ENCODE assay signal across 9 cellular contexts in genomic region chr5:151659001-151659754, GRCh38. TPM values are rescaled to one million over a fixed set of nuclear protein-coding genes. Genes with fewer than 3 reads are reported as not detected.
A peak's percentile ranks its signal among the peaks of the same experiment; 100 is the strongest.
DNase-seq lines count a peak whose midpoint lies in the region; ATAC-seq, FAIRE-seq and TF ChIP-seq lines count a peak whose summit lies in the region.
"Had no signal": no experiment of that assay in that cellular context is flagged by ENCODE, and none has a peak within 500 bp of the region (broad histone marks: within the 10 kb centered on the region; RNA-seq: fewer than 3 reads in every experiment).

No MANE protein-coding gene starts in this region.

- H3K36me3 Mint-ChIP-seq in naive thymus-derived CD8-positive, alpha-beta T cell = no peaks in the 10 kb centered on the region
- H3K36me3 Mint-ChIP-seq in stimulated activated memory B cell treated with anti-CD40 and anti-IgM and Interleukin-4, amounts not matched to agents 10 μg/mL and 1 μg/mL and 100 μg/mL, for 72 hours = no peaks in the 10 kb centered on the region

- no peaks in the 10 kb centered on the region for H4K20me1 ChIP-seq in OCI-LY7 (ENCODE audit: insufficient read depth, low read length)

- no TSS peak for BruUV-seq in OCI-LY7 (replicated peaks; lab: Mats Ljungman, UMichigan)

- peaks cover 0 to 7% (median 3%) of the 10 kb centered on the region in 5 donors for H3K27me3 Mint-ChIP-seq in naive thymus-derived CD8-positive, alpha-beta T cell
- peaks cover 8% of the 10 kb centered on the region for H3K27me3 Mint-ChIP-seq in stimulated activated memory B cell treated with anti-CD40 and anti-IgM and Interleukin-4, amounts not matched to agents 10 μg/mL and 1 μg/mL and 100 μg/mL, for 72 hours

- H3K4me1 ChIP-seq in OCI-LY7 (ENCODE audit: insufficient read depth, low read length, poor library complexity, severe bottlenecking) (peaks cover 12% of the 10 kb centered on the region), esophagus squamous epithelium (peaks cover 10 to 54% (median 10%) of the 10 kb centered on the region in 3 donors)

- peak; percentile 55 for ATAC-seq in GM21423 (IDR thresholded peaks at IDR 0.05; ENCODE audit: unreplicated experiment)
- ATAC-seq in naive thymus-derived CD8-positive, alpha-beta T cell = peak; percentile 95 to 99
- peak; percentile 87 for ATAC-seq in stimulated activated memory B cell treated with anti-CD40 and anti-IgM and Interleukin-4, amounts not matched to agents 10 μg/mL and 1 μg/mL and 100 μg/mL, for 72 hours

- no peak for FAIRE-seq in D721Med (lab: Jason Lieb, UNC)
- no peak for FAIRE-seq in HTR-8/SVneo (lab: Jason Lieb, UNC)
- FAIRE-seq: colon had no signal

- WGBS in esophagus squamous epithelium, 2 donors = 34 to 36% methylated on average over 5 to 7 of the region's 10 CpGs

- H3K9me3 Mint-ChIP-seq in naive thymus-derived CD8-positive, alpha-beta T cell = no peaks in the 10 kb centered on the region
- no peaks in the 10 kb centered on the region for H3K9me3 Mint-ChIP-seq in stimulated activated memory B cell treated with anti-CD40 and anti-IgM and Interleukin-4, amounts not matched to agents 10 μg/mL and 1 μg/mL and 100 μg/mL, for 72 hours

- H3K4me3 ChIP-seq in OCI-LY7 (ENCODE audit: low read depth, low read length, poor library complexity, severe bottlenecking) (no peak overlapping the region), esophagus squamous epithelium (no peak overlapping the region)

- no peaks in the 10 kb centered on the region for H3K27me3 ChIP-seq in esophagus squamous epithelium

- CTCF ChIA-PET in OCI-LY7 (lab: Charles Lee; ENCODE audit: unreplicated experiment) = interaction anchor here (0.9 to 1.3 kb wide), 2 partner anchors 58 to 78 kb away, joined by 3 read pairs; no protein-coding TSS in a partner anchor

- peak overlapping the region in 2 of 10 donors; percentile 18 to 32 for H3K27ac Mint-ChIP-seq in naive thymus-derived CD8-positive, alpha-beta T cell
- no peak overlapping the region for H3K27ac Mint-ChIP-seq in stimulated activated memory B cell treated with anti-CD40 and anti-IgM and Interleukin-4, amounts not matched to agents 10 μg/mL and 1 μg/mL and 100 μg/mL, for 72 hours

- intact Hi-C loops in OCI-LY7 (cut with micrococcal nuclease; ENCODE audit: unreplicated experiment) = loop anchor here (1.0 kb wide), 3 partner anchors 60 to 112 kb away; partner anchors contain the start of gene G3BP1
- intact Hi-C loops in esophagus squamous epithelium (cut with DNase I) = loop anchor here (10.0 kb wide), 1 partner anchor 134 kb away; no protein-coding TSS in a partner anchor

- TF ChIP-seq CTCF in D721Med (IDR thresholded peaks at IDR 0.05; ENCODE audit: insufficient read depth, missing control alignments) (peak; percentile 80), OCI-LY7 (conservative IDR thresholded peaks at IDR 0.05; ENCODE audit: low read length) (peak; percentile 93), esophagus squamous epithelium (IDR thresholded peaks at IDR 0.05) (peak; percentile 65 to 91 (median 85))

- peak; percentile 46 for DNase-seq in D721Med (ENCODE audit: insufficient read length, low spot score)
- peak; percentile 76 for DNase-seq in HTR-8/SVneo (ENCODE audit: insufficient read length, low spot score)
- DNase-seq in OCI-LY7 (ENCODE audit: low spot score) = peak; percentile 69
- DNase-seq in activated T-cell treated with anti-CD3 and anti-CD28 coated beads for 24 hours (ENCODE audit: low read depth) = peak; percentile 72
- DNase-seq in esophagus squamous epithelium (lab: John Stamatoyannopoulos, UW) = peak; percentile 5
- DNase-seq in naive thymus-derived CD8-positive, alpha-beta T cell = peak; percentile 61 to 84 (median 78)

- TF ChIP-seq POLR2A in esophagus squamous epithelium (IDR thresholded peaks at IDR 0.05) = no peak

- no peak overlapping the region for H3K4me2 ChIP-seq in OCI-LY7 (ENCODE audit: low read length)

- H3K9me3 ChIP-seq in OCI-LY7 (ENCODE audit: low read length) (no peaks in the 10 kb centered on the region), esophagus squamous epithelium (no peaks in the 10 kb centered on the region)

- H3K36me3 ChIP-seq in OCI-LY7 (ENCODE audit: insufficient read depth, low read length) = no peaks in the 10 kb centered on the region
- H3K36me3 ChIP-seq in esophagus squamous epithelium = peaks cover 0 to 11% (median 0%) of the 10 kb centered on the region in 3 donors

- H3K9me2 ChIP-seq in OCI-LY7 (ENCODE audit: insufficient read depth, low read length) = no peaks in the 10 kb centered on the region

- H3K79me2 ChIP-seq in OCI-LY7 (ENCODE audit: insufficient read depth, low read depth, low read length) = no peaks in the 10 kb centered on the region

- no peak overlapping the region for H2AFZ ChIP-seq in OCI-LY7 (ENCODE audit: low read length)

- peaks cover 4 to 16% (median 12%) of the 10 kb centered on the region in 4 donors for H3K4me1 Mint-ChIP-seq in naive thymus-derived CD8-positive, alpha-beta T cell
- peaks cover 30% of the 10 kb centered on the region for H3K4me1 Mint-ChIP-seq in stimulated activated memory B cell treated with anti-CD40 and anti-IgM and Interleukin-4, amounts not matched to agents 10 μg/mL and 1 μg/mL and 100 μg/mL, for 72 hours

- H3K4me3 Mint-ChIP-seq in naive thymus-derived CD8-positive, alpha-beta T cell = no peak overlapping the region
- no peak overlapping the region for H3K4me3 Mint-ChIP-seq in stimulated activated memory B cell treated with anti-CD40 and anti-IgM and Interleukin-4, amounts not matched to agents 10 μg/mL and 1 μg/mL and 100 μg/mL, for 72 hours

- POLR2A ChIA-PET in OCI-LY7 (lab: Charles Lee) = interaction anchor here (1.0 to 1.1 kb wide), 2 partner anchors 61 to 77 kb away, joined by 4 read pairs; no protein-coding TSS in a partner anchor
- POLR2A ChIA-PET in naive thymus-derived CD8-positive, alpha-beta T cell (lab: Charles Lee) = interaction anchor here (1.0 to 1.1 kb wide), 2 partner anchors 99 to 112 kb away, joined by 3 to 6 read pairs; partner anchors contain the start of genes ATOX1 and G3BP1

- no peak overlapping the region for H3K27ac ChIP-seq in OCI-LY7 (ENCODE audit: low read depth, low read length, poor library complexity, severe bottlenecking)
- H3K27ac ChIP-seq in esophagus squamous epithelium = no peak overlapping the region

RNA-seq across cellular contexts. Expression of gene SPARC, which starts 27.5 kb away (rescaled TPM):
- total RNA-seq in OCI-LY7 (2014; rRNA removed; shearing (Covaris generic)) = not detected in 2 replicates
- 0.89 TPM in 1 of 2 replicates, not detected in the other for total RNA-seq in OCI-LY7 (2022)
- total RNA-seq in esophagus squamous epithelium = 100 to 1,000 TPM in 1 of 4 donors, 10 to 100 TPM in 3; 14.9 to 164 (median 61.9) TPM
- total RNA-seq in naive thymus-derived CD8-positive, alpha-beta T cell = not detected
- polyA plus RNA-seq in naive thymus-derived CD8-positive, alpha-beta T cell = not detected

Comparison
In these comparisons a context has a peak if more than half of its experiments do, and no peak if none do; other contexts are left out.
1. DNase-seq: peak in every context shown above with its lines; median percentile 78 in naive thymus-derived CD8-positive, alpha-beta T cell; 76 in HTR-8/SVneo; 72 in activated T-cell treated with anti-CD3 and anti-CD28 coated beads for 24 hours; 69 in OCI-LY7; 46 in D721Med; 5 in esophagus squamous epithelium.
2. RNA of gene SPARC, which starts 27.5 kb away (total RNA-seq): 14.9 to 164 TPM in esophagus squamous epithelium; 0.89 TPM in OCI-LY7 and not detected in naive thymus-derived CD8-positive, alpha-beta T cell; every median in the first group is over 4 times any median in the second.
3. Peak in every context shown above with its lines, with median percentiles within 50 percentile points of each other: CTCF ChIP-seq and ATAC-seq.